36 cellular contexts compared by ENCODE assay signal in the genomic region with DNA sequence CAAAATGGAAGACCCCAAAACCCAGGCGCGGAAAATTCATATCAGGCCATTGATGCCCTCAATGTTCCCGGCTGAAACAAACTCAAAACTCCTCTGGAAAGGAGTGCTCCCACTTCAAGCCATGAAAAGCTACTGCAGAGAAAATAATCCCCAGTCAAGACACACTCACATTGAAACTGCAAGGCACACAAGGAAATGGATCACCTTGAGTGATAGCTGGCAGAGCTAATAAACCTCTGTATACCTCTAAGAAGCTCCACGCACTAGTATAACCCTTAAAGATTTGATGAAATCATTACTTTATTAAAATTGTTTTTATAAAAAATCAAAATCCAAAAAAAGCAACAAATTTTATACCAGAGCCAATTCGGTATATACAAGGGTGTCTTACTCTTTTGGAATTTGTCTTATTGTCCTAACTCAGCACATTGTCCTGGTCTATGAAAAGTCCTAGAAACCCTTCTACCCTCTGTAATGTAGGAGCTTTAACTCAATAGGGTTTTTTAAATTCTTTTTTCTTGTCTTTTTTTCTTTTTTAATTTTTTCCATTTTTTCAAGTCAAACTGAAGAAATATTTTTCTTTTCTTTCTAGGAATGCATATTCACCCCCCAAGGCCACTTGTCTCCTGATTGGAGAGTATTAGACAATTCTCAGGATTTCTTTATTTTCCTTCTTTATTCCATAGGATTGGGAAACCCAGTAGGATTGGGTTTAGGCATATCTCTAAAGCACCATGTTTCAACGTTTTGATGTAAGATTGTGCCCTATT. TPM values are rescaled to one million over a fixed set of nuclear protein-coding genes. Genes with fewer than 3 reads are reported as not detected.
"Had no signal": no experiment of that assay in that cellular context is flagged by ENCODE, and none has a peak within 500 bp of the region (broad histone marks: within the 10 kb centered on the region; RNA-seq: fewer than 3 reads in every experiment).

No MANE protein-coding gene starts in this region.

- H3K27me3 ChIP-seq: SJCRH30 had no signal

- H3K4me2 ChIP-seq: PC-9 had no signal

- H3K36me3 Mint-ChIP-seq: T-cell had no signal

- H2AFZ ChIP-seq: PC-9 had no signal

- H3K9me3 ChIP-seq: SJCRH30 had no signal

- H3K4me1 ChIP-seq: SJCRH30 had no signal

- H3K36me3 ChIP-seq: SJCRH30 had no signal

- ATAC-seq: Panc1, Right ventricle myocardium inferior, SK-N-SH treated with all-trans-retinoic acid at 6 μM for 48 hours, T-cell had no signal

- H3K27ac ChIP-seq: PC-9, RWPE1, SJCRH30, SK-N-MC had no signal

- DNase-seq: Karpas-422, MM.1S, MV-4-11, NCI-H1092, NCI-H1105, NCI-H1417 treated with DMSO at 0.1 percent for 48 hours, NCI-H1436 treated with DMSO at 0.1 percent for 48 hours, NCI-H1694 treated with DMSO at 0.1 percent for 48 hours, NCI-H187 treated with DMSO at 0.1 percent for 48 hours, NCI-H2029, NCI-H2081 treated with DMSO at 0.1 percent for 48 hours, NCI-H2107, NCI-H2171, NCI-H446 treated with DMSO at 0.1 percent for 48 hours, NCI-H510A, NCI-H524, NCI-H526, NCI-H69, NCI-H748 treated with DMSO at 0.1 percent for 48 hours, NCI-H82, PC-9, SHP77, SIG-M5, SJCRH30, T-cell had no signal

- H3K4me3 ChIP-seq: PC-9, SJCRH30, SK-N-MC had no signal

- H3K27ac Mint-ChIP-seq: T-cell had no signal

- H3K4me3 Mint-ChIP-seq: T-cell had no signal

- FAIRE-seq: RCC 7860 had no signal

RNA-seq across cellular contexts. Expression of gene CCRL2, which starts 8.7 kb away (rescaled TPM):
- total RNA-seq: MCF 10A, SJCRH30, SK-MEL-5 had no signal

RNA-seq across cellular contexts. Expression of gene CCR5, which starts 27.6 kb away (rescaled TPM):
- total RNA-seq: LHCN-M2, MCF 10A, OCI-LY7, PC-9, RPMI7951, SJCRH30, SK-MEL-5 had no signal

RNA-seq across cellular contexts. Expression of gene CCR2, which starts 44.5 kb away (rescaled TPM):
- total RNA-seq: LHCN-M2, MCF 10A, OCI-LY7, PC-9, RPMI7951, SJCRH30, SK-MEL-5 had no signal
